ENCODE assay signal across 10 cellular contexts in the genomic region with DNA sequence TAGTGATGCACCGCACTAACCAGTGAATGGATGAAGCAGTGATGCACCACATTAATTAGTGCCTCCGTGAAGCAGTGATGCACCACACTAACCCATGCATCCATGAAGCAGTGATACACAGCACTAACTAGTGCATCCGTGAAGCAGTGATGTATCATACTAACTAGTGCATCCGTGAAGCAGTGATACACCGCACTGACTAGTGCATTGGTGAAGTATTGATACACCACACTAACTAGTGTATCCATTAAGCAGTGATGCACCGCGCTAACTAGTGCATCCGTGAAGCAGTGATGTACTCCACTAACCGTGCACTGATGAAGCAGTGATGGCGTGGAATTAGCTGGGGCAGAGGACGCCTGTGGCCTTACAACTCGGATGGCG.
A peak's percentile ranks its signal among the peaks of the same experiment; 100 is the strongest.
DNase-seq lines count a peak whose midpoint lies in the region; ATAC-seq, FAIRE-seq and TF ChIP-seq lines count a peak whose summit lies in the region.
"Had no signal": no experiment of that assay in that cellular context is flagged by ENCODE, and none has a peak within 500 bp of the region (broad histone marks: within the 10 kb centered on the region; RNA-seq: fewer than 3 reads in every experiment).

No MANE protein-coding gene starts in this region.

- FAIRE-seq in keratinocyte (lab: Jason Lieb, UNC): peak; percentile 58

- peaks cover 4% of the 10 kb centered on the region for H3K4me1 Mint-ChIP-seq in activated naive CD4-positive, alpha-beta T cell treated with anti-CD3 and anti-CD28 coated beads for 36 hours (ENCODE audit: low read depth)
- H3K4me1 Mint-ChIP-seq in WTC11: peaks cover 48% of the 10 kb centered on the region
- peaks cover 6% of the 10 kb centered on the region for H3K4me1 Mint-ChIP-seq in activated CD4-positive, alpha-beta memory T cell treated with anti-CD3 and anti-CD28 coated beads for 36 hours (ENCODE audit: low read depth)

- no peaks in the 10 kb centered on the region for H3K36me3 Mint-ChIP-seq in activated naive CD4-positive, alpha-beta T cell treated with anti-CD3 and anti-CD28 coated beads for 36 hours (ENCODE audit: low read depth)
- H3K36me3 Mint-ChIP-seq in WTC11: no peaks in the 10 kb centered on the region
- no peaks in the 10 kb centered on the region for H3K36me3 Mint-ChIP-seq in activated CD4-positive, alpha-beta memory T cell treated with anti-CD3 and anti-CD28 coated beads for 36 hours

- DNase-seq in activated naive CD4-positive, alpha-beta T cell treated with anti-CD3 and anti-CD28 coated beads for 36 hours: no peak
- no peak for DNase-seq in activated naive CD4-positive, alpha-beta T cell (lab: John Stamatoyannopoulos, UW)
- DNase-seq in WTC11 (ENCODE audit: low spot score): no peak
- DNase-seq in keratinocyte (ENCODE audit: low read depth, low spot score): no peak
- DNase-seq in testis: no peak
- no peak for DNase-seq in T-helper 9 cell
- no peak for DNase-seq in activated CD4-positive, alpha-beta memory T cell treated with anti-CD3 and anti-CD28 coated beads for 36 hours
- DNase-seq: MV-4-11; stimulated activated CD4-positive, alpha-beta T cell treated with anti-CD3 and anti-CD28 coated beads, Interleukin-4, amount 100 ng/mL, for 24 hours had no signal

- dilution Hi-C loops in keratinocyte (cut with MboI; ENCODE audit: extremely low pct_ligation_motif_present, low sequenced_read_pairs): no loop called here

- H3K27me3 Mint-ChIP-seq in activated naive CD4-positive, alpha-beta T cell treated with anti-CD3 and anti-CD28 coated beads for 36 hours (ENCODE audit: low read depth): peaks cover 12% of the 10 kb centered on the region
- peaks cover 66% of the 10 kb centered on the region for H3K27me3 Mint-ChIP-seq in WTC11 (ENCODE audit: low read depth)
- peaks cover 20% of the 10 kb centered on the region for H3K27me3 Mint-ChIP-seq in activated CD4-positive, alpha-beta memory T cell treated with anti-CD3 and anti-CD28 coated beads for 36 hours

- H3K79me2 ChIP-seq in keratinocyte (ENCODE audit: control insufficient read depth, insufficient read depth, low read length): no peaks in the 10 kb centered on the region

- no peaks in the 10 kb centered on the region for H3K9me3 ChIP-seq in keratinocyte (ENCODE audit: control insufficient read depth, low read depth, low read length)
- H3K9me3 ChIP-seq in testis: no peaks in the 10 kb centered on the region

- H2AFZ ChIP-seq in keratinocyte (ENCODE audit: control insufficient read depth, low read length): no peak overlapping the region

- H3K27ac ChIP-seq in keratinocyte (ENCODE audit: control insufficient read depth, insufficient read depth, low read length) (no peak overlapping the region), testis (no peak overlapping the region)

- WGBS in testis, 2 donors: 33 to 41% methylated on average over 7 to 13 of the region's 13 CpGs

- CTCF ChIA-PET in activated naive CD4-positive, alpha-beta T cell treated with anti-CD3 and anti-CD28 coated beads for 36 hours (lab: Charles Lee): no interaction called here
- CTCF ChIA-PET in WTC11 (lab: Charles Lee): no interaction called here
- CTCF ChIA-PET in activated CD4-positive, alpha-beta memory T cell treated with anti-CD3 and anti-CD28 coated beads for 36 hours (lab: Charles Lee): no interaction called here

- H3K27me3 ChIP-seq in keratinocyte (ENCODE audit: control insufficient read depth, extremely low read depth, insufficient read depth, low read length): peaks cover 10% of the 10 kb centered on the region
- H3K27me3 ChIP-seq in testis: no peaks in the 10 kb centered on the region

- no peaks in the 10 kb centered on the region for H3K36me3 ChIP-seq in keratinocyte (ENCODE audit: control insufficient read depth in 2 of 2, extremely low read depth in 1 of 2, insufficient read depth in 2 of 2, low read length in 2 of 2)
- H3K36me3 ChIP-seq in testis (ENCODE audit: low read depth, missing control alignments): no peaks in the 10 kb centered on the region

- no peak overlapping the region for H3K9ac ChIP-seq in keratinocyte (ENCODE audit: control insufficient read depth, extremely low read depth, insufficient read depth, low read length)

- H3K4me2 ChIP-seq in keratinocyte (ENCODE audit: control insufficient read depth, extremely low read depth, insufficient read depth, low read depth, low read length): peak overlapping the region; percentile 52

- POLR2A ChIA-PET in WTC11 (lab: Charles Lee): no interaction called here
- POLR2A ChIA-PET in activated CD4-positive, alpha-beta memory T cell treated with anti-CD3 and anti-CD28 coated beads for 36 hours (lab: Charles Lee): no interaction called here

- H3K4me1 ChIP-seq in keratinocyte (ENCODE audit: control insufficient read depth, extremely low read depth, insufficient read depth, low read length) (no peaks in the 10 kb centered on the region), testis (no peaks in the 10 kb centered on the region)

- no peak for TF ChIP-seq POLR2A in testis (IDR thresholded peaks at IDR 0.05)

- H4K20me1 ChIP-seq in keratinocyte (ENCODE audit: control insufficient read depth, extremely low read depth, insufficient read depth, low read length): no peaks in the 10 kb centered on the region

- ATAC-seq in WTC11: no peak
- no peak for ATAC-seq in GM21528 (IDR thresholded peaks at IDR 0.05; ENCODE audit: low FRiP score, unreplicated experiment)

- no peaks in the 10 kb centered on the region for H3K9me3 Mint-ChIP-seq in activated naive CD4-positive, alpha-beta T cell treated with anti-CD3 and anti-CD28 coated beads for 36 hours
- H3K9me3 Mint-ChIP-seq in WTC11: no peaks in the 10 kb centered on the region
- H3K9me3 Mint-ChIP-seq in activated CD4-positive, alpha-beta memory T cell treated with anti-CD3 and anti-CD28 coated beads for 36 hours: no peaks in the 10 kb centered on the region

- H3K4me3 Mint-ChIP-seq in activated naive CD4-positive, alpha-beta T cell treated with anti-CD3 and anti-CD28 coated beads for 36 hours: peak overlapping the region; percentile 59
- peak overlapping the region; percentile 62 for H3K4me3 Mint-ChIP-seq in WTC11
- H3K4me3 Mint-ChIP-seq in activated CD4-positive, alpha-beta memory T cell treated with anti-CD3 and anti-CD28 coated beads for 36 hours: no peak overlapping the region

- no peak for TF ChIP-seq CTCF in WTC11 (IDR thresholded peaks at IDR 0.05)
- no peak for TF ChIP-seq CTCF in keratinocyte (optimal IDR thresholded peaks at IDR 0.05 in 1 of 3, IDR thresholded peaks at IDR 0.05 in 1 of 3, conservative IDR thresholded peaks at IDR 0.05 in 1 of 3; ENCODE audit: extremely low read depth in 1 of 3, insufficient read depth in 2 of 3, low read length in 3 of 3)
- TF ChIP-seq CTCF in testis (IDR thresholded peaks at IDR 0.05): no peak

- no peaks in the 10 kb centered on the region for H3K9me1 ChIP-seq in keratinocyte (ENCODE audit: control insufficient read depth, extremely low read depth, insufficient read depth, low read length)

- no peak overlapping the region for H3K27ac Mint-ChIP-seq in activated naive CD4-positive, alpha-beta T cell treated with anti-CD3 and anti-CD28 coated beads for 36 hours
- no peak overlapping the region for H3K27ac Mint-ChIP-seq in WTC11
- no peak overlapping the region for H3K27ac Mint-ChIP-seq in activated CD4-positive, alpha-beta memory T cell treated with anti-CD3 and anti-CD28 coated beads for 36 hours

- H3K4me3 ChIP-seq in keratinocyte (ENCODE audit: control insufficient read depth in 2 of 3, extremely low read depth in 1 of 3, insufficient read depth in 2 of 3, low read depth in 1 of 3, low read length in 3 of 3) (no peak overlapping the region), testis (peak overlapping the region; percentile 7 to 45)

- intact Hi-C loops in activated naive CD4-positive, alpha-beta T cell treated with anti-CD3 and anti-CD28 coated beads for 36 hours (cut with micrococcal nuclease): no loop called here
- intact Hi-C loops in testis (cut with DNase I; ENCODE audit: low total_unique reads): no loop called here
- intact Hi-C loops in activated CD4-positive, alpha-beta memory T cell treated with anti-CD3 and anti-CD28 coated beads for 36 hours (cut with micrococcal nuclease): no loop called here

TF ChIP-seq in WTC11, 78 proteins besides CTCF, POLR2A, EP300 and RAD21:
- no peak for TF ChIP-seq NR2C2 (CRISPR knock-in tag; IDR thresholded peaks at IDR 0.05)
- TF ChIP-seq, protein P1, sequence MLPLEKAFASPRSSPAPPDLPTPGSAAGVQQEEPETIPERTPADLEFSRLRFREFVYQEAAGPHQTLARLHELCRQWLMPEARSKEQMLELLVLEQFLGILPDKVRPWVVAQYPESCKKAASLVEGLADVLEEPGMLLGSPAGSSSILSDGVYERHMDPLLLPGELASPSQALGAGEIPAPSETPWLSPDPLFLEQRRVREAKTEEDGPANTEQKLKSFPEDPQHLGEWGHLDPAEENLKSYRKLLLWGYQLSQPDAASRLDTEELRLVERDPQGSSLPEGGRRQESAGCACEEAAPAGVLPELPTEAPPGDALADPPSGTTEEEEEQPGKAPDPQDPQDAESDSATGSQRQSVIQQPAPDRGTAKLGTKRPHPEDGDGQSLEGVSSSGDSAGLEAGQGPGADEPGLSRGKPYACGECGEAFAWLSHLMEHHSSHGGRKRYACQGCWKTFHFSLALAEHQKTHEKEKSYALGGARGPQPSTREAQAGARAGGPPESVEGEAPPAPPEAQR (CRISPR knock-in tag; IDR thresholded peaks at IDR 0.05): no peak
TF ChIP-seq in WTC11: peak in this region for 0.

Comparison
In these comparisons a context has a peak if more than half of its experiments do, and no peak if none do; other contexts are left out.
1. H3K4me3 ChIP-seq: peak in testis (2 of 2); none in keratinocyte (0 of 3).